Comparison of ENCODE assay signal across 26 cellular contexts in genomic region chr22:23168381-23169031, GRCh38. TPM values are rescaled to one million over a fixed set of nuclear protein-coding genes. Genes with fewer than 3 reads are reported as not detected.
"Had no signal": no experiment of that assay in that cellular context is flagged by ENCODE, and none has a peak within 500 bp of the region (broad histone marks: within the 10 kb centered on the region; RNA-seq: fewer than 3 reads in every experiment).

No MANE protein-coding gene starts in this region.

- FAIRE-seq: urothelium cell line had no signal

- H3K4me3 ChIP-seq: adrenal gland, ascending aorta, left lung, lung, tibial artery had no signal

- H3K4me1 Mint-ChIP-seq: activated B cell treated with CpG ODN at 0.5 μM for 24 hours; activated CD4-positive, alpha-beta T cell treated with anti-CD3 and anti-CD28 coated beads for 36 hours; activated T-helper 17 cell treated with anti-CD3 and anti-CD28 coated beads, Interleukin-2, amount 50 U/mL, for 72 hours; naive B cell had no signal

- DNase-seq: activated B cell treated with CpG ODN at 0.5 μM for 24 hours; activated CD4-positive, alpha-beta T cell treated with anti-CD3 and anti-CD28 coated beads for 36 hours; activated CD4-positive, alpha-beta T cell treated with anti-CD3 and anti-CD28 coated beads, Interleukin-2, amount 50 U/mL, for 4 hours; activated CD8-positive, alpha-beta memory T cell treated with anti-CD3 and anti-CD28 coated beads for 24 hours; activated CD8-positive, alpha-beta memory T cell treated with anti-CD3 and anti-CD28 coated beads, Interleukin-2, amount 50 U/mL, for 4 hours; activated naive CD4-positive, alpha-beta T cell; activated T-cell treated with anti-CD3 and anti-CD28 coated beads, Interleukin-2, amount 50 U/mL, for 24 hours; adrenal gland; central memory CD4-positive, alpha-beta T cell; cortex of kidney; naive B cell; stimulated activated CD4-positive, alpha-beta T cell treated with anti-CD3 and anti-CD28 coated beads, Interleukin-4, amount 100 ng/mL, for 24 hours; tibial artery had no signal

- ATAC-seq: activated CD4-positive, alpha-beta T cell treated with anti-CD3 and anti-CD28 coated beads for 36 hours; activated T-helper 17 cell treated with anti-CD3 and anti-CD28 coated beads, Interleukin-2, amount 50 U/mL, for 72 hours; left lung had no signal

- H3K4me3 Mint-ChIP-seq: activated B cell treated with CpG ODN at 0.5 μM for 24 hours; activated CD4-positive, alpha-beta T cell treated with anti-CD3 and anti-CD28 coated beads for 36 hours; activated naive CD8-positive, alpha-beta T cell; activated T-cell treated with anti-CD3 and anti-CD28 coated beads, Interleukin-2, amount 50 U/mL, for 24 hours; activated T-helper 17 cell treated with anti-CD3 and anti-CD28 coated beads, Interleukin-2, amount 50 U/mL, for 72 hours; naive B cell; neural crest cell; stimulated activated naive CD8-positive, alpha-beta T cell treated with anti-CD3 and anti-CD28 coated beads, Interleukin-15, Interleukin-2, amounts not matched to agents 100 ng/mL and 50 ng/mL, for 24 hours; T-helper 1 cell treated with Interleukin-12 subunit alpha and Interleukin-12 subunit beta and Interleukin-4 antibody, amounts not matched to agents 30 μg/mL and 1 μg/mL, for 36 hours had no signal

- H3K36me3 ChIP-seq: adrenal gland, ascending aorta, left lung, tibial artery had no signal

- H3K27me3 ChIP-seq: adrenal gland, ascending aorta, left lung, tibial artery had no signal

- H3K4me1 ChIP-seq: adrenal gland, ascending aorta, left lung had no signal

- H3K27me3 Mint-ChIP-seq: activated B cell treated with CpG ODN at 0.5 μM for 24 hours; activated CD4-positive, alpha-beta T cell treated with anti-CD3 and anti-CD28 coated beads for 36 hours; activated naive CD8-positive, alpha-beta T cell; activated T-cell treated with anti-CD3 and anti-CD28 coated beads, Interleukin-2, amount 50 U/mL, for 24 hours; activated T-helper 17 cell treated with anti-CD3 and anti-CD28 coated beads, Interleukin-2, amount 50 U/mL, for 72 hours; naive B cell; progenitor cell of endocrine pancreas; stimulated activated naive CD8-positive, alpha-beta T cell treated with anti-CD3 and anti-CD28 coated beads, Interleukin-15, Interleukin-2, amounts not matched to agents 100 ng/mL and 50 ng/mL, for 24 hours had no signal

- H3K9me3 Mint-ChIP-seq: activated B cell treated with CpG ODN at 0.5 μM for 24 hours; activated T-cell treated with anti-CD3 and anti-CD28 coated beads, Interleukin-2, amount 50 U/mL, for 24 hours; activated T-helper 17 cell treated with anti-CD3 and anti-CD28 coated beads, Interleukin-2, amount 50 U/mL, for 72 hours; neural crest cell; stimulated activated naive CD8-positive, alpha-beta T cell treated with anti-CD3 and anti-CD28 coated beads, Interleukin-15, Interleukin-2, amounts not matched to agents 100 ng/mL and 50 ng/mL, for 24 hours; T-helper 1 cell treated with Interleukin-12 subunit alpha and Interleukin-12 subunit beta and Interleukin-4 antibody, amounts not matched to agents 30 μg/mL and 1 μg/mL, for 36 hours had no signal

- H3K36me3 Mint-ChIP-seq: activated naive CD8-positive, alpha-beta T cell; naive B cell had no signal

- H3K9me3 ChIP-seq: adrenal gland, ascending aorta, left lung, tibial artery had no signal

- H3K27ac Mint-ChIP-seq: activated B cell treated with CpG ODN at 0.5 μM for 24 hours; activated CD4-positive, alpha-beta T cell treated with anti-CD3 and anti-CD28 coated beads for 36 hours; activated naive CD8-positive, alpha-beta T cell; activated T-cell treated with anti-CD3 and anti-CD28 coated beads, Interleukin-2, amount 50 U/mL, for 24 hours; activated T-helper 17 cell treated with anti-CD3 and anti-CD28 coated beads, Interleukin-2, amount 50 U/mL, for 72 hours; progenitor cell of endocrine pancreas; stimulated activated naive CD8-positive, alpha-beta T cell treated with anti-CD3 and anti-CD28 coated beads, Interleukin-15, Interleukin-2, amounts not matched to agents 100 ng/mL and 50 ng/mL, for 24 hours; T-helper 1 cell treated with Interleukin-12 subunit alpha and Interleukin-12 subunit beta and Interleukin-4 antibody, amounts not matched to agents 30 μg/mL and 1 μg/mL, for 36 hours had no signal

- H3K27ac ChIP-seq: adrenal gland, ascending aorta, epithelial cell of prostate, left lung, tibial artery had no signal

RNA-seq across cellular contexts. Expression of gene RSPH14, which starts 26.7 kb away (rescaled TPM):
- total RNA-seq: activated B cell treated with CpG ODN at 0.5 μM for 24 hours; activated T-helper 17 cell treated with anti-CD3 and anti-CD28 coated beads, Interleukin-2, amount 50 U/mL, for 72 hours; ascending aorta; mesenteric fat pad; osteocyte had no signal
